Comparison of ENCODE assay signal across 8 cellular contexts in genomic region chrX:38561951-38562719, GRCh38. TPM values are rescaled to one million over a fixed set of nuclear protein-coding genes. Genes with fewer than 3 reads are reported as not detected.
A peak's percentile ranks its signal among the peaks of the same experiment; 100 is the strongest.
DNase-seq lines count a peak whose midpoint lies in the region; ATAC-seq lines count a peak whose summit lies in the region.

No MANE protein-coding gene starts in this region.

- H3K9me3 ChIP-seq in BLaER1 treated with 17β-estradiol and CSF1 and Interleukin-3, amounts not matched to agents 10 nM and 100 nM (replicated peaks in 1 of 11), result no peaks in the 10 kb centered on the region
- no peaks in the 10 kb centered on the region for H3K9me3 ChIP-seq in neuron (ENCODE audit: low read length)

- no peak overlapping the region for H3K27ac Mint-ChIP-seq in activated T-cell treated with anti-CD3 and anti-CD28 coated beads, Interleukin-2, amount 50 U/mL, for 72 hours

- peaks cover 0 to 11% (median 7%) of the 10 kb centered on the region in 10 experiments; a peak in 12 of 20 replicates for H3K4me1 ChIP-seq in BLaER1 treated with 17β-estradiol and CSF1 and Interleukin-3, amounts not matched to agents 10 nM and 100 nM
- H3K4me1 ChIP-seq in neuron (ENCODE audit: insufficient read depth, low read length), result peaks cover 2% of the 10 kb centered on the region

- H3K4me1 Mint-ChIP-seq in activated T-cell treated with anti-CD3 and anti-CD28 coated beads, Interleukin-2, amount 50 U/mL, for 72 hours (ENCODE audit: low read depth), result no peaks in the 10 kb centered on the region

- peak; percentile 9 for DNase-seq in NCI-H1105 (lab: John Stamatoyannopoulos, UW)
- DNase-seq in activated T-cell treated with anti-CD3 and anti-CD28 coated beads, Interleukin-2, amount 50 U/mL, for 72 hours, result peak; percentile 2 to 7
- DNase-seq in globus pallidus (ENCODE audit: low spot score), result peak; percentile 47
- DNase-seq in SIG-M5 (lab: John Stamatoyannopoulos, UW), result no peak

- no peaks in the 10 kb centered on the region for H3K9me3 Mint-ChIP-seq in activated T-cell treated with anti-CD3 and anti-CD28 coated beads, Interleukin-2, amount 50 U/mL, for 72 hours

- no peaks in the 10 kb centered on the region; a peak in 1 of 22 replicates for H3K27me3 ChIP-seq in BLaER1 treated with 17β-estradiol and CSF1 and Interleukin-3, amounts not matched to agents 10 nM and 100 nM
- H3K27me3 ChIP-seq in neuron (ENCODE audit: insufficient read depth, low read length), result no peaks in the 10 kb centered on the region

- peak overlapping the region; percentile 88 to 91 for H3K4me3 Mint-ChIP-seq in activated T-cell treated with anti-CD3 and anti-CD28 coated beads, Interleukin-2, amount 50 U/mL, for 72 hours

- peak overlapping the region; percentile 49 to 63 (median 58); a peak in 18 of 20 replicates for H3K4me3 ChIP-seq in BLaER1 treated with 17β-estradiol and CSF1 and Interleukin-3, amounts not matched to agents 10 nM and 100 nM
- H3K4me3 ChIP-seq in neuron (ENCODE audit: low read length), result peak overlapping the region; percentile 73

- H3K36me3 Mint-ChIP-seq in activated T-cell treated with anti-CD3 and anti-CD28 coated beads, Interleukin-2, amount 50 U/mL, for 72 hours (ENCODE audit: insufficient read depth in 2 of 2), result no peaks in the 10 kb centered on the region

- no peaks in the 10 kb centered on the region for H3K36me3 ChIP-seq in BLaER1 treated with 17β-estradiol and CSF1 and Interleukin-3, amounts not matched to agents 10 nM and 100 nM
- H3K36me3 ChIP-seq in neuron (ENCODE audit: insufficient read depth, low read length), result no peaks in the 10 kb centered on the region

- no peaks in the 10 kb centered on the region for H4K20me1 ChIP-seq in BLaER1 treated with 17β-estradiol and CSF1 and Interleukin-3, amounts not matched to agents 10 nM and 100 nM

- no peaks in the 10 kb centered on the region for H3K27me3 Mint-ChIP-seq in activated T-cell treated with anti-CD3 and anti-CD28 coated beads, Interleukin-2, amount 50 U/mL, for 72 hours (ENCODE audit: low read depth)

- H2AFZ ChIP-seq in neuron (ENCODE audit: low read depth, low read length), result peak overlapping the region; percentile 94

- H3K27ac ChIP-seq in BLaER1 treated with 17β-estradiol and CSF1 and Interleukin-3, amounts not matched to agents 10 nM and 100 nM, result no peak overlapping the region

- H3K9ac ChIP-seq in BLaER1 treated with 17β-estradiol and CSF1 and Interleukin-3, amounts not matched to agents 10 nM and 100 nM, result peak overlapping the region in 4 of 11 experiments; percentile 43 to 63 (median 49); a peak in 3 of 22 replicates

- ATAC-seq in activated T-cell treated with anti-CD3 and anti-CD28 coated beads, Interleukin-2, amount 50 U/mL, for 72 hours (replicated peaks in 1 of 2), result no peak
- ATAC-seq in GM21447 (IDR thresholded peaks at IDR 0.05; ENCODE audit: unreplicated experiment) (no peak), HG03571 (IDR thresholded peaks at IDR 0.05; ENCODE audit: unreplicated experiment) (no peak)

- peak overlapping the region; percentile 58 to 77 (median 69) for H3K4me2 ChIP-seq in BLaER1 treated with 17β-estradiol and CSF1 and Interleukin-3, amounts not matched to agents 10 nM and 100 nM

RNA-seq across cellular contexts. Expression of gene TSPAN7, which starts 0.8 kb away (rescaled TPM):
- total RNA-seq in activated T-cell treated with anti-CD3 and anti-CD28 coated beads, Interleukin-2, amount 50 U/mL, for 72 hours, result under 1 TPM; 0.60 to 0.62 TPM
